Comparison of ENCODE assay signal across 20 cellular contexts in genomic region chr2:198097628-198098027, GRCh38.
DNase-seq lines count a peak whose midpoint lies in the region; ATAC-seq lines count a peak whose summit lies in the region.
"Had no signal": no experiment of that assay in that cellular context is flagged by ENCODE, and none has a peak within 500 bp of the region (broad histone marks: within the 10 kb centered on the region; RNA-seq: fewer than 3 reads in every experiment).

No MANE protein-coding gene starts in this region.

- DNase-seq in putamen (ENCODE audit: low spot score) (peak; percentile 17), RKO (ENCODE audit: low spot score) (no peak), 8988T (no peak), MV-4-11 (lab: John Stamatoyannopoulos, UW) (no peak)
- DNase-seq: activated CD4-positive, alpha-beta memory T cell treated with anti-CD3 and anti-CD28 coated beads for 36 hours; activated naive CD8-positive, alpha-beta T cell treated with anti-CD3 and anti-CD28 coated beads, Interleukin-2, amount 10 ng/mL, durations not matched to agents 7 days and 5 days; effector CD8-positive, alpha-beta T cell; foreskin keratinocyte; HCEC 1CT; immature natural killer cell; left ventricle myocardium inferior; NCI-H1417; NCI-H526; nephron progenitor cell; RPMI8226; testis had no signal

- ATAC-seq in GM18861 (IDR thresholded peaks at IDR 0.05; ENCODE audit: unreplicated experiment) (peak; percentile 82), GM21423 (IDR thresholded peaks at IDR 0.05; ENCODE audit: unreplicated experiment) (peak; percentile 43), HG03432 (IDR thresholded peaks at IDR 0.05; ENCODE audit: unreplicated experiment) (peak; percentile 88), HG03045 (IDR thresholded peaks at IDR 0.05; ENCODE audit: unreplicated experiment) (no peak)
- ATAC-seq: foreskin keratinocyte had no signal
